Comparison of ENCODE assay signal across 1 cellular context in genomic region chr16:23826528-23827244, GRCh38.
TF ChIP-seq lines count a peak whose summit lies in the region.

No MANE protein-coding gene starts in this region.

TF ChIP-seq in K562, 482 proteins besides CTCF, POLR2A, EP300 and RAD21 (continued from another document):
- TF ChIP-seq ARID3A (IDR thresholded peaks at IDR 0.05; ENCODE audit: borderline replicate concordance, low read depth, low read length) (no peak; the same call in 1 of the 2 replicates), SPI1 (IDR thresholded peaks at IDR 0.05; ENCODE audit: borderline replicate concordance, low read depth, low read length) (peak; percentile 69; the same call in 1 of the 2 replicates), ZNF124 (CRISPR knock-in tag; IDR thresholded peaks at IDR 0.05) (no peak), KDM2B (CRISPR knock-in tag; IDR thresholded peaks at IDR 0.05) (0 out of 2 replicates have a peak, but pooled peaks have one; percentile 37), MEF2A (IDR thresholded peaks at IDR 0.05; ENCODE audit: control insufficient read depth, low read depth, low read length) (no peak), COPS2 (conservative IDR thresholded peaks at IDR 0.05) (no peak), MAZ (CRISPR knock-in tag; conservative IDR thresholded peaks at IDR 0.05 in 1 of 2, IDR thresholded peaks at IDR 0.05 in 1 of 2) (0 out of 4 replicates have a peak, but pooled peaks of 1 of the 2 experiments have one; percentile 41), SMARCC2 (IDR thresholded peaks at IDR 0.05; ENCODE audit: low read depth) (0 out of 2 replicates have a peak, but pooled peaks have one; percentile 20), SMAD4 (CRISPR knock-in tag; conservative IDR thresholded peaks at IDR 0.05) (peak; percentile 57), C11orf30 (IDR thresholded peaks at IDR 0.05; ENCODE audit: low read depth) (peak; percentile 94), SOX6 (IDR thresholded peaks at IDR 0.05) (0 out of 2 replicates have a peak, but pooled peaks have one; percentile 44), CREB3 (tag; conservative IDR thresholded peaks at IDR 0.05; ENCODE audit: low read depth) (peak; percentile 49; the same call in 1 of the 2 replicates), BRD9 (IDR thresholded peaks at IDR 0.05; ENCODE audit: low read depth, partially characterized antibody) (peak; percentile 49), TAF9B (IDR thresholded peaks at IDR 0.05; ENCODE audit: partially characterized antibody) (peak; percentile 38), HNRNPK (IDR thresholded peaks at IDR 0.05; ENCODE audit: low read depth, low read length, poor library complexity, severe bottlenecking) (no peak), ID3 (CRISPR knock-in tag; IDR thresholded peaks at IDR 0.05) (no peak), ID3 (tag; IDR thresholded peaks at IDR 0.05) (no peak), CREB3L1 (IDR thresholded peaks at IDR 0.05; ENCODE audit: borderline replicate concordance, low read depth) (peak; percentile 64; the same call in 1 of the 2 replicates), TRIM25 (IDR thresholded peaks at IDR 0.05; ENCODE audit: borderline replicate concordance) (no peak), MAFF (IDR thresholded peaks at IDR 0.05; ENCODE audit: low read length) (peak; percentile 91), SUPT5H (IDR thresholded peaks at IDR 0.05) (0 out of 2 replicates have a peak, but pooled peaks have one; percentile 23), CTBP1 (IDR thresholded peaks at IDR 0.05; ENCODE audit: borderline replicate concordance) (0 out of 2 replicates have a peak, but pooled peaks have one; percentile 23), TRIM24 (IDR thresholded peaks at IDR 0.05) (peak; percentile 40 to 68; a peak in 3 of 4 replicates), NFXL1 (CRISPR knock-in tag; IDR thresholded peaks at IDR 0.05) (no peak), ZNF511 (CRISPR knock-in tag; IDR thresholded peaks at IDR 0.05) (no peak), JUN (IDR thresholded peaks at IDR 0.05; ENCODE audit: borderline replicate concordance, low read depth, low read length) (no peak), JUN (CRISPR knock-in tag; IDR thresholded peaks at IDR 0.05; ENCODE audit: borderline replicate concordance) (no peak), ZNF41 (CRISPR knock-in tag; conservative IDR thresholded peaks at IDR 0.05) (no peak), TBL1XR1 (IDR thresholded peaks at IDR 0.05; ENCODE audit: low read length in 2 of 2) (peak; percentile 32 to 38; a peak in 1 of 4 replicates), RNF2 (IDR thresholded peaks at IDR 0.05) (peak; percentile 43; the same call in 1 of the 2 replicates), CBX5 (IDR thresholded peaks at IDR 0.05; ENCODE audit: borderline replicate concordance, low read depth) (no peak), ZNF311 (CRISPR knock-in tag; IDR thresholded peaks at IDR 0.05) (no peak), L3MBTL2 (IDR thresholded peaks at IDR 0.05) (peak; percentile 85), TAF1 (IDR thresholded peaks at IDR 0.05; ENCODE audit: control insufficient read depth, extremely low read depth, insufficient read depth, low read length, severe bottlenecking) (peak; percentile 48), ZNF707 (CRISPR knock-in tag; conservative IDR thresholded peaks at IDR 0.05) (peak; percentile 82), MAFG (tag; conservative IDR thresholded peaks at IDR 0.05) (peak; percentile 88), PHB (CRISPR knock-in tag; IDR thresholded peaks at IDR 0.05) (no peak), FOXK2 (conservative IDR thresholded peaks at IDR 0.05 in 1 of 2, IDR thresholded peaks at IDR 0.05 in 1 of 2; ENCODE audit: low read depth in 2 of 2) (peak in 1 of 2 experiments; percentile 31; a peak in 3 of 4 replicates), NCOR1 (IDR thresholded peaks at IDR 0.05) (0 out of 2 replicates have a peak, but pooled peaks have one; percentile 20), ZNF316 (IDR thresholded peaks at IDR 0.05) (peak; percentile 95)
- TF ChIP-seq, protein P1, sequence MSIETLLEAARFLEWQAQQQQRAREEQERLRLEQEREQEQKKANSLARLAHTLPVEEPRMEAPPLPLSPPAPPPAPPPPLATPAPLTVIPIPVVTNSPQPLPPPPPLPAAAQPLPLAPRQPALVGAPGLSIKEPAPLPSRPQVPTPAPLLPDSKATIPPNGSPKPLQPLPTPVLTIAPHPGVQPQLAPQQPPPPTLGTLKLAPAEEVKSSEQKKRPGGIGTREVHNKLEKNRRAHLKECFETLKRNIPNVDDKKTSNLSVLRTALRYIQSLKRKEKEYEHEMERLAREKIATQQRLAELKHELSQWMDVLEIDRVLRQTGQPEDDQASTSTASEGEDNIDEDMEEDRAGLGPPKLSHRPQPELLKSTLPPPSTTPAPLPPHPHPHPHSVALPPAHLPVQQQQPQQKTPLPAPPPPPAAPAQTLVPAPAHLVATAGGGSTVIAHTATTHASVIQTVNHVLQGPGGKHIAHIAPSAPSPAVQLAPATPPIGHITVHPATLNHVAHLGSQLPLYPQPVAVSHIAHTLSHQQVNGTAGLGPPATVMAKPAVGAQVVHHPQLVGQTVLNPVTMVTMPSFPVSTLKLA (conservative IDR thresholded peaks at IDR 0.05), result peak; percentile 73 to 76
- TF ChIP-seq, protein P2, sequence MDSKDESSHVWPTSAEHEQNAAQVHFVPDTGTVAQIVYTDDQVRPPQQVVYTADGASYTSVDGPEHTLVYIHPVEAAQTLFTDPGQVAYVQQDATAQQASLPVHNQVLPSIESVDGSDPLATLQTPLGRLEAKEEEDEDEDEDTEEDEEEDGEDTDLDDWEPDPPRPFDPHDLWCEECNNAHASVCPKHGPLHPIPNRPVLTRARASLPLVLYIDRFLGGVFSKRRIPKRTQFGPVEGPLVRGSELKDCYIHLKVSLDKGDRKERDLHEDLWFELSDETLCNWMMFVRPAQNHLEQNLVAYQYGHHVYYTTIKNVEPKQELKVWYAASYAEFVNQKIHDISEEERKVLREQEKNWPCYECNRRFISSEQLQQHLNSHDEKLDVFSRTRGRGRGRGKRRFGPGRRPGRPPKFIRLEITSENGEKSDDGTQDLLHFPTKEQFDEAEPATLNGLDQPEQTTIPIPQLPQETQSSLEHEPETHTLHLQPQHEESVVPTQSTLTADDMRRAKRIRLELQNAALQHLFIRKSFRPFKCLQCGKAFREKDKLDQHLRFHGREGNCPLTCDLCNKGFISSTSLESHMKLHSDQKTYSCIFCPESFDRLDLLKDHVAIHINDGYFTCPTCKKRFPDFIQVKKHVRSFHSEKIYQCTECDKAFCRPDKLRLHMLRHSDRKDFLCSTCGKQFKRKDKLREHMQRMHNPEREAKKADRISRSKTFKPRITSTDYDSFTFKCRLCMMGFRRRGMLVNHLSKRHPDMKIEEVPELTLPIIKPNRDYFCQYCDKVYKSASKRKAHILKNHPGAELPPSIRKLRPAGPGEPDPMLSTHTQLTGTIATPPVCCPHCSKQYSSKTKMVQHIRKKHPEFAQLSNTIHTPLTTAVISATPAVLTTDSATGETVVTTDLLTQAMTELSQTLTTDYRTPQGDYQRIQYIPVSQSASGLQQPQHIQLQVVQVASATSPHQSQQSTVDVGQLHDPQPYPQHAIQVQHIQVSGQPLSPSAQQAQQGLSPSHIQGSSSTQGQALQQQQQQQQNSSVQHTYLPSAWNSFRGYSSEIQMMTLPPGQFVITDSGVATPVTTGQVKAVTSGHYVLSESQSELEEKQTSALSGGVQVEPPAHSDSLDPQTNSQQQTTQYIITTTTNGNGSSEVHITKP (IDR thresholded peaks at IDR 0.05; ENCODE audit: partially characterized antibody), result peak; percentile 35
- TF ChIP-seq, protein P3, sequence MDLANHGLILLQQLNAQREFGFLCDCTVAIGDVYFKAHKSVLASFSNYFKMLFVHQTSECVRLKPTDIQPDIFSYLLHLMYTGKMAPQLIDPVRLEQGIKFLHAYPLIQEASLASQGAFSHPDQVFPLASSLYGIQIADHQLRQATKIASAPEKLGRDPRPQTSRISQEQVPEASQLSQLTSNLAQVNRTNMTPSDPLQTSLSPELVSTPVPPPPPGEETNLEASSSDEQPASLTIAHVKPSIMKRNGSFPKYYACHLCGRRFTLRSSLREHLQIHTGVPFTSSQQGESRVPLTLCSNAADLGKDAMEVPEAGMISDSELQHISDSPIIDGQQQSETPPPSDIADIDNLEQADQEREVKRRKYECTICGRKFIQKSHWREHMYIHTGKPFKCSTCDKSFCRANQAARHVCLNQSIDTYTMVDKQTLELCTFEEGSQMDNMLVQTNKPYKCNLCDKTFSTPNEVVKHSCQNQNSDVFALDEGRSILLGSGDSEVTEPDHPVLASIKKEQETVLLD (IDR thresholded peaks at IDR 0.05), result no peak
- TF ChIP-seq, protein P4, sequence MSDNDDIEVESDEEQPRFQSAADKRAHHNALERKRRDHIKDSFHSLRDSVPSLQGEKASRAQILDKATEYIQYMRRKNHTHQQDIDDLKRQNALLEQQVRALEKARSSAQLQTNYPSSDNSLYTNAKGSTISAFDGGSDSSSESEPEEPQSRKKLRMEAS (CRISPR knock-in tag; IDR thresholded peaks at IDR 0.05), result peak; percentile 40; the same call in 1 of the 2 replicates
